8 cellular contexts compared by ENCODE assay signal in the genomic region with DNA sequence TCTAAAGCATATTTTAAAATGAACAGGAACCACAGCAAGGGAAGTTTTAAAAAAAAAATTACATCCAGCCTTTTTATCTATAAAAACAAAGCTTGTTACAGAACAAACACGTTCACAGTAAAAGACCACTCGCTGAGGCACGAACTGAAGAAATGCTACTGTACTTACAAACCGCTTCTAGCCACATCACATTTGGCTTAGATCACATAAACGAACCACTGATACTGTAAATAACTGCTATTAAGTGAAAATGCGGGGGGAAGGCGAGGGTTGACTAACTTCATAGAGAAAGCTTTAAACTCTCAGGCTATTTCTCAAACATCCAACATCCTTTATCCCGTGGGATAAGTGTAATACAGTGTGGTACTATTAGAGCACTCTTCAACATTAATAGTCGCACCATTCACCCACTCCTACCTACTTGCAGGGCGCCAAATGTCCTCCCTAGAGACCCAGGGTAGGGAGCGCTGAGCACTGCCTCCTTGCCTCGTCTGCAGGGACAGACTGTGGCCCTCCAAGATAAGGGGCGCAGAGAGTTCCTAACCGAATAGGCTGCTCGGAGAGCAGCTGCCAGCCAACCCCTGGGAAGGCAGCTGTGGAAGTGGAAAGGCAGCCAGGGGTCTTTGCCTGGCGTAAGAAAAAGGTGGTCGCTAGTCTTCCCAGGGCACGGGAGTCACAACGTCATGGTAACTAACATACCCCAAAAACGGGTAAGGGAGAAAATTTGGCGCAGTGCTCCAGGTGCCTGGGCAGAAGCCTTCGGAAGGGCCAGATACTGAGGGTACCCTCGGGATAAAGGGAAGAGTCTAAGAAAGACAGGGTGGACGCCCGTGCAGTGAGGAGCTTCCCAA. TPM values are rescaled to one million over a fixed set of nuclear protein-coding genes. Genes with fewer than 3 reads are reported as not detected.
A peak's percentile ranks its signal among the peaks of the same experiment; 100 is the strongest.
DNase-seq lines count a peak whose midpoint lies in the region; ATAC-seq, FAIRE-seq and TF ChIP-seq lines count a peak whose summit lies in the region.

No MANE protein-coding gene starts in this region.

- no peaks in the 10 kb centered on the region for H3K36me3 Mint-ChIP-seq in MCF 10A (ENCODE audit: insufficient read depth, unreplicated experiment)

- peaks cover 8% of the 10 kb centered on the region for H3K4me1 Mint-ChIP-seq in MCF 10A (ENCODE audit: insufficient read depth, unreplicated experiment)

- TSS peak; percentile 33 for BruUV-seq in MCF 10A (replicated peaks; lab: Mats Ljungman, UMichigan)

- H3K4me3 Mint-ChIP-seq in MCF 10A (ENCODE audit: unreplicated experiment): peak overlapping the region; percentile 82

- DNase-seq in BJ (ENCODE audit: low read depth) (no peak), SJSA1 (ENCODE audit: low read depth in 1 of 2, low spot score in 2 of 2) (peak in 1 of 2 experiments; percentile 38), MCF 10A (ENCODE audit: unreplicated experiment) (no peak), keratinocyte (ENCODE audit: low read depth, low spot score) (no peak), cortex of kidney (lab: John Stamatoyannopoulos, UW) (no peak)
- peak; percentile 27 for DNase-seq in stimulated activated CD4-positive, alpha-beta T cell treated with anti-CD3 and anti-CD28 coated beads, Interleukin-1b, Interleukin-23, amount 100 ng/mL, for 48 hours

- ATAC-seq in GM19043 (IDR thresholded peaks at IDR 0.05; ENCODE audit: low read depth, unreplicated experiment) (peak; percentile 29), HG03378 (IDR thresholded peaks at IDR 0.05; ENCODE audit: unreplicated experiment) (peak; percentile 32)

- dilution Hi-C loops in keratinocyte (cut with MboI; ENCODE audit: extremely low pct_ligation_motif_present, low sequenced_read_pairs): loop anchor here (5.0 kb wide), 1 partner anchor 36 kb away; no protein-coding TSS in a partner anchor

- H3K79me2 ChIP-seq in keratinocyte (ENCODE audit: control insufficient read depth, insufficient read depth, low read length): peaks cover 3% of the 10 kb centered on the region

- H3K9me3 Mint-ChIP-seq in MCF 10A (ENCODE audit: unreplicated experiment): no peaks in the 10 kb centered on the region

- peak overlapping the region; percentile 98 for H2AFZ ChIP-seq in keratinocyte (ENCODE audit: control insufficient read depth, low read length)

- no peaks in the 10 kb centered on the region for H3K36me3 ChIP-seq in BJ (ENCODE audit: control insufficient read depth, insufficient read depth, low read length)
- H3K36me3 ChIP-seq in SJSA1: no peaks in the 10 kb centered on the region; the same call in 1 of the 2 replicates
- peaks cover 0 to 3% of the 10 kb centered on the region in 2 experiments for H3K36me3 ChIP-seq in keratinocyte (ENCODE audit: control insufficient read depth in 2 of 2, extremely low read depth in 1 of 2, insufficient read depth in 2 of 2, low read length in 2 of 2)

- peak overlapping the region; percentile 66 for H3K27ac Mint-ChIP-seq in MCF 10A (ENCODE audit: low read depth, unreplicated experiment)

- CTCF ChIA-PET in BJ (lab: Yijun Ruan, JAX) (interaction anchor here (0.9 to 1.9 kb wide), 4 partner anchors 20 to 210 kb away, joined by 3 to 13 read pairs (median 3); no protein-coding TSS in a partner anchor), MCF 10A (lab: Yijun Ruan, JAX) (interaction anchor here (0.5 to 4.7 kb wide), 9 partner anchors 9 to 1612 kb away, joined by 3 to 26 read pairs (median 4); no protein-coding TSS in a partner anchor)

- H3K27me3 Mint-ChIP-seq in MCF 10A (ENCODE audit: insufficient read depth, unreplicated experiment): no peaks in the 10 kb centered on the region

- H3K4me1 ChIP-seq in SJSA1 (replicated peaks) (peaks cover 13% of the 10 kb centered on the region), keratinocyte (ENCODE audit: control insufficient read depth, extremely low read depth, insufficient read depth, low read length) (peaks cover 15% of the 10 kb centered on the region)

- H3K27ac ChIP-seq in SJSA1: no peak overlapping the region
- H3K27ac ChIP-seq in keratinocyte (ENCODE audit: control insufficient read depth, insufficient read depth, low read length): peak overlapping the region; percentile 74

- H3K4me3 ChIP-seq in BJ (ENCODE audit: low read depth, low read length) (peak overlapping the region; percentile 79), SJSA1 (peak overlapping the region; percentile 90), keratinocyte (ENCODE audit: control insufficient read depth in 2 of 3, extremely low read depth in 1 of 3, insufficient read depth in 2 of 3, low read depth in 1 of 3, low read length in 3 of 3) (peak overlapping the region; percentile 71 to 82 (median 76))

- no peaks in the 10 kb centered on the region for H4K20me1 ChIP-seq in keratinocyte (ENCODE audit: control insufficient read depth, extremely low read depth, insufficient read depth, low read length)

- peak overlapping the region; percentile 97 for H3K4me2 ChIP-seq in keratinocyte (ENCODE audit: control insufficient read depth, extremely low read depth, insufficient read depth, low read depth, low read length)

- FAIRE-seq in keratinocyte (lab: Jason Lieb, UNC): no peak

- peak overlapping the region; percentile 82 for H3K9ac ChIP-seq in keratinocyte (ENCODE audit: control insufficient read depth, extremely low read depth, insufficient read depth, low read length)

- H3K9me1 ChIP-seq in keratinocyte (ENCODE audit: control insufficient read depth, extremely low read depth, insufficient read depth, low read length): no peaks in the 10 kb centered on the region

- 0 out of 2 replicates have a peak, but pooled peaks cover 2% of the 10 kb centered on the region for H3K9me3 ChIP-seq in SJSA1 (replicated peaks)
- no peaks in the 10 kb centered on the region for H3K9me3 ChIP-seq in keratinocyte (ENCODE audit: control insufficient read depth, low read depth, low read length)

- intact Hi-C loops in MCF 10A (cut with micrococcal nuclease): no loop called here

- TF ChIP-seq CTCF in BJ (IDR thresholded peaks at IDR 0.05; ENCODE audit: insufficient read depth, low read depth, low read length) (no peak), MCF 10A (IDR thresholded peaks at IDR 0.05; ENCODE audit: unreplicated experiment) (no peak), keratinocyte (optimal IDR thresholded peaks at IDR 0.05 in 1 of 3, IDR thresholded peaks at IDR 0.05 in 1 of 3, conservative IDR thresholded peaks at IDR 0.05 in 1 of 3; ENCODE audit: extremely low read depth in 1 of 3, insufficient read depth in 2 of 3, low read length in 3 of 3) (no peak)

- POLR2A ChIA-PET in BJ (lab: Charles Lee): no interaction called here
- POLR2A ChIA-PET in MCF 10A (lab: Yijun Ruan, JAX): interaction anchor here (1.0 to 2.0 kb wide), 4 partner anchors 12 to 130 kb away, joined by 3 to 13 read pairs (median 5); a partner anchor contains a TSS

- H3K27me3 ChIP-seq in BJ (ENCODE audit: control insufficient read depth, insufficient read depth, low read length) (no peaks in the 10 kb centered on the region), SJSA1 (replicated peaks) (no peaks in the 10 kb centered on the region), keratinocyte (ENCODE audit: control insufficient read depth, extremely low read depth, insufficient read depth, low read length) (no peaks in the 10 kb centered on the region)

RNA-seq across cellular contexts. Expression of a gene that starts 0.8 kb away (rescaled TPM):
- polyA plus RNA-seq in BJ (2011; rRNA removed) (2.0 and 3.0 TPM in 2 replicates), keratinocyte (9.7 to 22.0 TPM (median 15.7 TPM) in 3 replicates)
- polyA minus RNA-seq in BJ (2011; rRNA and poly(A)+ RNA removed): 0.71 and 1.2 TPM in 2 replicates
- 3.4 and 4.9 TPM in 2 replicates for total RNA-seq in SJSA1 (2014; rRNA removed; shearing (Covaris generic))
- total RNA-seq in MCF 10A (2022): 1.9 and 3.3 TPM in 2 replicates
- polyA plus RNA-seq in keratinocyte (2011; ENCODE audit: low read depth): 4.2 TPM
- polyA plus RNA-seq in keratinocyte (2011; cell fraction: cytosol; rRNA removed): 3.7 and 7.0 TPM in 2 replicates
- polyA plus RNA-seq in keratinocyte (2011; cell fraction: nucleus; rRNA removed): 26.6 and 26.9 TPM in 2 replicates
- polyA plus RNA-seq in keratinocyte (2012; ENCODE audit: low replicate concordance): 2.8 and 6.6 TPM in 2 replicates
- polyA minus RNA-seq in keratinocyte: 16.0 to 26.5 TPM (median 23.1 TPM) in 3 replicates
- 21.7 TPM for polyA minus RNA-seq in keratinocyte (2011; cell fraction: cytosol; rRNA and poly(A)+ RNA removed)
- 21.0 and 44.7 TPM in 2 replicates for polyA minus RNA-seq in keratinocyte (2011; cell fraction: nucleus; rRNA and poly(A)+ RNA removed)
